1 cellular context compared by ENCODE assay signal in genomic region chr12:103956515-103957027, GRCh38.
TF ChIP-seq lines count a peak whose summit lies in the region.

No MANE protein-coding gene starts in this region.

TF ChIP-seq in HepG2, 621 proteins besides CTCF, POLR2A, EP300 and RAD21 (continued from another document and continues in another):
- TF ChIP-seq FOXO4 (CRISPR knock-in tag; conservative IDR thresholded peaks at IDR 0.05) (0 out of 2 replicates have a peak, but pooled peaks have one; percentile 24), HNF1A (IDR thresholded peaks at IDR 0.05; ENCODE audit: low read depth) (no peak), HNF1A (CRISPR knock-in tag; IDR thresholded peaks at IDR 0.05; ENCODE audit: borderline replicate concordance) (0 out of 2 replicates have a peak, but pooled peaks have one; percentile 10), ZNF225 (CRISPR knock-in tag; IDR thresholded peaks at IDR 0.05) (peak; percentile 19; the same call in 1 of the 2 replicates), NCOA1 (CRISPR knock-in tag; IDR thresholded peaks at IDR 0.05) (0 out of 2 replicates have a peak, but pooled peaks have one; percentile 30), PLSCR1 (CRISPR knock-in tag; IDR thresholded peaks at IDR 0.05; ENCODE audit: borderline replicate concordance) (no peak), HES4 (CRISPR knock-in tag; IDR thresholded peaks at IDR 0.05; ENCODE audit: borderline replicate concordance) (no peak), ZNF607 (CRISPR knock-in tag; IDR thresholded peaks at IDR 0.05; ENCODE audit: borderline replicate concordance) (0 out of 2 replicates have a peak, but pooled peaks have one; percentile 33), ZNF841 (CRISPR knock-in tag; IDR thresholded peaks at IDR 0.05; ENCODE audit: borderline replicate concordance) (no peak), ZNF691 (CRISPR knock-in tag; IDR thresholded peaks at IDR 0.05; ENCODE audit: borderline replicate concordance, low read depth) (0 out of 2 replicates have a peak, but pooled peaks have one; percentile 60), NR1H2 (CRISPR knock-in tag; IDR thresholded peaks at IDR 0.05; ENCODE audit: borderline replicate concordance, low read depth) (0 out of 2 replicates have a peak, but pooled peaks have one; percentile 1), RBAK (CRISPR knock-in tag; IDR thresholded peaks at IDR 0.05) (no peak), HNRNPL (IDR thresholded peaks at IDR 0.05; ENCODE audit: low read depth, low read length) (0 out of 2 replicates have a peak, but pooled peaks have one; percentile 62), MAX (IDR thresholded peaks at IDR 0.05) (peak; percentile 36; the same call in 1 of the 2 replicates), FUBP1 (CRISPR knock-in tag; IDR thresholded peaks at IDR 0.05; ENCODE audit: borderline replicate concordance) (no peak), ZNF746 (CRISPR knock-in tag; IDR thresholded peaks at IDR 0.05) (0 out of 2 replicates have a peak, but pooled peaks have one; percentile 20), ZNF280D (CRISPR knock-in tag; IDR thresholded peaks at IDR 0.05) (peak; percentile 71; the same call in 1 of the 2 replicates), IKZF4 (CRISPR knock-in tag; IDR thresholded peaks at IDR 0.05; ENCODE audit: borderline replicate concordance, low read depth, not compliant biosample characterization) (no peak), ZNF281 (CRISPR knock-in tag; IDR thresholded peaks at IDR 0.05; ENCODE audit: borderline replicate concordance) (no peak), ZNF512 (CRISPR knock-in tag; IDR thresholded peaks at IDR 0.05) (no peak), CEBPG (CRISPR knock-in tag; IDR thresholded peaks at IDR 0.05) (no peak), GLI4 (CRISPR knock-in tag; IDR thresholded peaks at IDR 0.05; ENCODE audit: borderline replicate concordance) (0 out of 2 replicates have a peak, but pooled peaks have one; percentile 2), ZNF205 (CRISPR knock-in tag; IDR thresholded peaks at IDR 0.05) (0 out of 2 replicates have a peak, but pooled peaks have one; percentile 10), THAP7 (CRISPR knock-in tag; IDR thresholded peaks at IDR 0.05) (peak; percentile 53; the same call in 1 of the 2 replicates), ZNF788 (CRISPR knock-in tag; IDR thresholded peaks at IDR 0.05; ENCODE audit: borderline replicate concordance) (no peak), AGO2 (optimal IDR thresholded peaks at IDR 0.05; ENCODE audit: low read depth, low read length) (peak; percentile 66), HIC2 (CRISPR knock-in tag; IDR thresholded peaks at IDR 0.05; ENCODE audit: low read depth) (peak; percentile 67; the same call in 1 of the 2 replicates), HOXA5 (CRISPR knock-in tag; IDR thresholded peaks at IDR 0.05) (0 out of 2 replicates have a peak, but pooled peaks have one; percentile 47), ZNF230 (CRISPR knock-in tag; IDR thresholded peaks at IDR 0.05) (no peak), AHR (CRISPR knock-in tag; IDR thresholded peaks at IDR 0.05) (peak; percentile 17; the same call in 1 of the 2 replicates), ZMAT3 (CRISPR knock-in tag; conservative IDR thresholded peaks at IDR 0.05) (peak; percentile 69; the same call in 1 of the 2 replicates), ZNF678 (CRISPR knock-in tag; IDR thresholded peaks at IDR 0.05) (peak; percentile 81; the same call in 1 of the 2 replicates), FOXK2 (IDR thresholded peaks at IDR 0.05) (no peak), ZNF546 (CRISPR knock-in tag; conservative IDR thresholded peaks at IDR 0.05) (peak; percentile 79; the same call in 1 of the 2 replicates), ZNF567 (CRISPR knock-in tag; IDR thresholded peaks at IDR 0.05; ENCODE audit: borderline replicate concordance) (no peak), ATF7-NPFF (CRISPR knock-in tag; IDR thresholded peaks at IDR 0.05; ENCODE audit: low read depth) (0 out of 2 replicates have a peak, but pooled peaks have one; percentile 18), ARNT2 (CRISPR knock-in tag; IDR thresholded peaks at IDR 0.05; ENCODE audit: low read depth) (0 out of 2 replicates have a peak, but pooled peaks have one; percentile 61)
